In genomic region chr4:78638324-78639172, GRCh38 we compare ENCODE assay signal across 9 cellular contexts.
A peak's percentile ranks its signal among the peaks of the same experiment; 100 is the strongest.
DNase-seq lines count a peak whose midpoint lies in the region; ATAC-seq, FAIRE-seq and TF ChIP-seq lines count a peak whose summit lies in the region.
"Had no signal": no experiment of that assay in that cellular context is flagged by ENCODE, and none has a peak within 500 bp of the region (broad histone marks: within the 10 kb centered on the region; RNA-seq: fewer than 3 reads in every experiment).

No MANE protein-coding gene starts in this region.

- TF ChIP-seq POLR2A in GM12891 (IDR thresholded peaks at IDR 0.05; ENCODE audit: low read depth, low read length) = no peak

- H3K36me3 Mint-ChIP-seq in activated T-helper 17 cell treated with anti-CD3 and anti-CD28 coated beads, Interleukin-2, amount 50 U/mL, for 72 hours (ENCODE audit: low read depth) = no peaks in the 10 kb centered on the region
- no peaks in the 10 kb centered on the region for H3K36me3 Mint-ChIP-seq in chondrocyte (ENCODE audit: low read depth)

- no peaks in the 10 kb centered on the region for H3K4me1 Mint-ChIP-seq in activated T-helper 17 cell treated with anti-CD3 and anti-CD28 coated beads, Interleukin-2, amount 50 U/mL, for 72 hours
- peaks cover 9% of the 10 kb centered on the region for H3K4me1 Mint-ChIP-seq in chondrocyte (ENCODE audit: low read depth)

- TF ChIP-seq CTCF in chondrocyte (IDR thresholded peaks at IDR 0.05) = no peak

- H3K4me3 Mint-ChIP-seq in activated T-helper 17 cell treated with anti-CD3 and anti-CD28 coated beads, Interleukin-2, amount 50 U/mL, for 72 hours = no peak overlapping the region
- H3K4me3 Mint-ChIP-seq in chondrocyte (ENCODE audit: unreplicated experiment) = no peak overlapping the region

- H3K27ac Mint-ChIP-seq in activated T-helper 17 cell treated with anti-CD3 and anti-CD28 coated beads, Interleukin-2, amount 50 U/mL, for 72 hours = no peak overlapping the region
- no peak overlapping the region for H3K27ac Mint-ChIP-seq in chondrocyte (ENCODE audit: unreplicated experiment)

- DNase-seq in GM12891 (ENCODE audit: insufficient read length, low spot score) = no peak
- DNase-seq in NCI-H2171 (lab: John Stamatoyannopoulos, UW) = no peak
- DNase-seq in NCI-H524 (lab: John Stamatoyannopoulos, UW) = no peak
- no peak for DNase-seq in effector CD8-positive, alpha-beta T cell (lab: John Stamatoyannopoulos, UW)
- no peak for DNase-seq in chondrocyte (ENCODE audit: low spot score)
- DNase-seq: NCI-H345 had no signal

- FAIRE-seq in GM12891 (lab: Jason Lieb, UNC) = peak; percentile 52

- H3K27me3 Mint-ChIP-seq in activated T-helper 17 cell treated with anti-CD3 and anti-CD28 coated beads, Interleukin-2, amount 50 U/mL, for 72 hours = peaks cover 4% of the 10 kb centered on the region
- H3K27me3 Mint-ChIP-seq in chondrocyte (ENCODE audit: low read depth) = no peaks in the 10 kb centered on the region

- H3K9me3 Mint-ChIP-seq in activated T-helper 17 cell treated with anti-CD3 and anti-CD28 coated beads, Interleukin-2, amount 50 U/mL, for 72 hours = no peaks in the 10 kb centered on the region
- no peaks in the 10 kb centered on the region for H3K9me3 Mint-ChIP-seq in chondrocyte (ENCODE audit: low read depth)

- peak; percentile 85 for ATAC-seq in GM19467 (IDR thresholded peaks at IDR 0.05; ENCODE audit: unreplicated experiment)
- peak; percentile 84 for ATAC-seq in HG03196 (IDR thresholded peaks at IDR 0.05; ENCODE audit: unreplicated experiment)
- peak; percentile 14 for ATAC-seq in activated T-helper 17 cell treated with anti-CD3 and anti-CD28 coated beads, Interleukin-2, amount 50 U/mL, for 72 hours (replicated peaks)

TF ChIP-seq in GM12891, 5 proteins besides CTCF, POLR2A, EP300 and RAD21:
- TF ChIP-seq TAF1 (IDR thresholded peaks at IDR 0.05; ENCODE audit: low read depth, low read length) (no peak), SPI1 (IDR thresholded peaks at IDR 0.05; ENCODE audit: low read depth, low read length) (peak; percentile 86), POLR2AphosphoS5 (IDR thresholded peaks at IDR 0.05; ENCODE audit: low read depth, low read length) (no peak), PAX5 (IDR thresholded peaks at IDR 0.05; ENCODE audit: insufficient read depth, low read length, severe bottlenecking) (no peak), POU2F2 (IDR thresholded peaks at IDR 0.05; ENCODE audit: low read depth, low read length) (no peak)

Comparison
In these comparisons a context has a peak if more than half of its experiments do, and no peak if none do; other contexts are left out.
1. ATAC-seq: peak in every context shown above with its lines; median percentile 85 in GM19467; 84 in HG03196; 14 in activated T-helper 17 cell treated with anti-CD3 and anti-CD28 coated beads, Interleukin-2, amount 50 U/mL, for 72 hours.